In the genomic region with DNA sequence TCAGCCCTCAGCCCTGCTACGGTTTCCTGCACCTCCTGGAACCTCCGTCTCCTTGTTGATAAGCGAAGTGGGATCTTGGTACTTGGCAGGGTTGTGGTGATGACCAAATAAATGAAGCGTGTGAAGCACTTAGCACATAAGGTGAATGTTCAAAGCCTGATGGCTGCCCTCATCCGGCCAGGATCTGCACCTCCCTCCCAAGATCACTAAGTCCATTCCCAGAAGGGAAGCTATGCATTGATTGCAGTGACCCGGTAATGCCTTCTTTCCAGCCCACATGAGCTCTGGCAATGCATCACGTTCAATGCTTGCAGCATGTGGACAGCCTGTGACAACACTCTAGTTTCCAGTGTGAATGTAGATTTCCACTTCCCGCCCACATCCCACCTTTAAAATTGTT, we compare ENCODE assay signal across 14 cellular contexts. TPM values are rescaled to one million over a fixed set of nuclear protein-coding genes. Genes with fewer than 3 reads are reported as not detected.
DNase-seq lines count a peak whose midpoint lies in the region; ATAC-seq and TF ChIP-seq lines count a peak whose summit lies in the region.
"Had no signal": no experiment of that assay in that cellular context is flagged by ENCODE, and none has a peak within 500 bp of the region (broad histone marks: within the 10 kb centered on the region; RNA-seq: fewer than 3 reads in every experiment).

No MANE protein-coding gene starts in this region.

- H3K9me3 ChIP-seq in mucosa of descending colon = no peaks in the 10 kb centered on the region

- intact Hi-C loops in mucosa of descending colon (cut with DNase I, micrococcal nuclease) = no loop called here

- H3K36me3 Mint-ChIP-seq in stimulated activated memory B cell treated with anti-CD40 and anti-IgM and Interleukin-4, amounts not matched to agents 10 μg/mL and 1 μg/mL and 100 μg/mL, for 72 hours = no peaks in the 10 kb centered on the region

- DNase-seq in activated effector memory CD4-positive, alpha-beta T cell treated with anti-CD3 and anti-CD28 coated beads, Interleukin-2, amount 50 U/mL, for 16 hours = peak; percentile 30
- no peak for DNase-seq in activated effector memory CD4-positive, alpha-beta T cell treated with Interleukin-2 at 50 U/mL for 16 hours
- DNase-seq in SK-MEL-5 (ENCODE audit: low read depth, low spot score) (peak; percentile 16), mucosa of descending colon (no peak)
- DNase-seq in stimulated activated naive CD8-positive, alpha-beta T cell treated with anti-CD3 and anti-CD28 coated beads, Interleukin-15, amount 100 ng/mL, for 72 hours = no peak
- DNase-seq in activated naive CD4-positive, alpha-beta T cell (lab: John Stamatoyannopoulos, UW) = no peak
- DNase-seq: HFFc6, KBM-7, NCI-H2227 treated with DMSO at 0.1 percent for 48 hours, NCI-H524, RPMI8226, SIG-M5 had no signal

- H3K4me3 Mint-ChIP-seq in stimulated activated memory B cell treated with anti-CD40 and anti-IgM and Interleukin-4, amounts not matched to agents 10 μg/mL and 1 μg/mL and 100 μg/mL, for 72 hours = no peak overlapping the region
- no peak overlapping the region for H3K4me3 Mint-ChIP-seq in stimulated activated naive CD8-positive, alpha-beta T cell treated with anti-CD3 and anti-CD28 coated beads, Interleukin-15, amount 100 ng/mL, for 72 hours
- H3K4me3 Mint-ChIP-seq: HFFc6 had no signal

- no peak overlapping the region for H3K4me3 ChIP-seq in mucosa of descending colon

- H3K4me1 Mint-ChIP-seq in stimulated activated memory B cell treated with anti-CD40 and anti-IgM and Interleukin-4, amounts not matched to agents 10 μg/mL and 1 μg/mL and 100 μg/mL, for 72 hours = no peaks in the 10 kb centered on the region
- H3K4me1 Mint-ChIP-seq in stimulated activated naive CD8-positive, alpha-beta T cell treated with anti-CD3 and anti-CD28 coated beads, Interleukin-15, amount 100 ng/mL, for 72 hours = peaks cover 12% of the 10 kb centered on the region

- H3K27ac Mint-ChIP-seq in stimulated activated memory B cell treated with anti-CD40 and anti-IgM and Interleukin-4, amounts not matched to agents 10 μg/mL and 1 μg/mL and 100 μg/mL, for 72 hours = peak overlapping the region; percentile 31
- H3K27ac Mint-ChIP-seq in stimulated activated naive CD8-positive, alpha-beta T cell treated with anti-CD3 and anti-CD28 coated beads, Interleukin-15, amount 100 ng/mL, for 72 hours = no peak overlapping the region
- H3K27ac Mint-ChIP-seq: HFFc6 had no signal

- no peak for TF ChIP-seq CTCF in mucosa of descending colon (IDR thresholded peaks at IDR 0.05)

- H3K36me3 ChIP-seq in mucosa of descending colon (ENCODE audit: low read depth) = no peaks in the 10 kb centered on the region

- no peaks in the 10 kb centered on the region for H3K4me1 ChIP-seq in mucosa of descending colon (ENCODE audit: low read depth)

- no peaks in the 10 kb centered on the region for H3K9me3 Mint-ChIP-seq in stimulated activated memory B cell treated with anti-CD40 and anti-IgM and Interleukin-4, amounts not matched to agents 10 μg/mL and 1 μg/mL and 100 μg/mL, for 72 hours
- H3K9me3 Mint-ChIP-seq in stimulated activated naive CD8-positive, alpha-beta T cell treated with anti-CD3 and anti-CD28 coated beads, Interleukin-15, amount 100 ng/mL, for 72 hours = no peaks in the 10 kb centered on the region
- H3K9me3 Mint-ChIP-seq: HFFc6 had no signal

- in situ Hi-C loops in SK-MEL-5 (cut with HindIII; ENCODE audit: low pct_unique_long_range_greater_than_20kb, low sequenced_read_pairs) = no loop called here

- peaks cover 31% of the 10 kb centered on the region for H3K27me3 Mint-ChIP-seq in stimulated activated memory B cell treated with anti-CD40 and anti-IgM and Interleukin-4, amounts not matched to agents 10 μg/mL and 1 μg/mL and 100 μg/mL, for 72 hours
- H3K27me3 Mint-ChIP-seq in stimulated activated naive CD8-positive, alpha-beta T cell treated with anti-CD3 and anti-CD28 coated beads, Interleukin-15, amount 100 ng/mL, for 72 hours = peaks cover 18% of the 10 kb centered on the region

- peak; percentile 71 for ATAC-seq in mucosa of descending colon
- ATAC-seq in stimulated activated memory B cell treated with anti-CD40 and anti-IgM and Interleukin-4, amounts not matched to agents 10 μg/mL and 1 μg/mL and 100 μg/mL, for 72 hours = no peak
- ATAC-seq in stimulated activated naive CD8-positive, alpha-beta T cell treated with anti-CD3 and anti-CD28 coated beads, Interleukin-15, amount 100 ng/mL, for 72 hours = no peak
- ATAC-seq in GM18519 (IDR thresholded peaks at IDR 0.05; ENCODE audit: low FRiP score, unreplicated experiment) = no peak

RNA-seq across cellular contexts. Expression of a gene that starts 24.9 kb away (rescaled TPM):
- total RNA-seq in SK-MEL-5 (2014; rRNA removed; shearing (Covaris generic)) = 58.9 and 62.2 TPM in 2 replicates
- polyA plus RNA-seq in SK-MEL-5 (2015; cell fraction: cytosol; rRNA removed) = 37.3 and 53.4 TPM in 2 replicates
- 35.4 and 36.8 TPM in 2 replicates for polyA plus RNA-seq in SK-MEL-5 (2015; cell fraction: nucleus; rRNA removed)
- 10 to 100 TPM; 21.2 to 48.6 (median 21.4) TPM for total RNA-seq in mucosa of descending colon

Comparison
In these comparisons a context has a peak if more than half of its experiments do, and no peak if none do; other contexts are left out.
1. DNase-seq: peak in activated effector memory CD4-positive, alpha-beta T cell treated with anti-CD3 and anti-CD28 coated beads, Interleukin-2, amount 50 U/mL, for 16 hours (single experiment) and SK-MEL-5 (single experiment); none in activated effector memory CD4-positive, alpha-beta T cell treated with Interleukin-2 at 50 U/mL for 16 hours (single experiment), mucosa of descending colon (0 of 3), stimulated activated naive CD8-positive, alpha-beta T cell treated with anti-CD3 and anti-CD28 coated beads, Interleukin-15, amount 100 ng/mL, for 72 hours (0 of 2) and activated naive CD4-positive, alpha-beta T cell (0 of 4).